Comparison of ENCODE assay signal across 20 cellular contexts in the genomic region with DNA sequence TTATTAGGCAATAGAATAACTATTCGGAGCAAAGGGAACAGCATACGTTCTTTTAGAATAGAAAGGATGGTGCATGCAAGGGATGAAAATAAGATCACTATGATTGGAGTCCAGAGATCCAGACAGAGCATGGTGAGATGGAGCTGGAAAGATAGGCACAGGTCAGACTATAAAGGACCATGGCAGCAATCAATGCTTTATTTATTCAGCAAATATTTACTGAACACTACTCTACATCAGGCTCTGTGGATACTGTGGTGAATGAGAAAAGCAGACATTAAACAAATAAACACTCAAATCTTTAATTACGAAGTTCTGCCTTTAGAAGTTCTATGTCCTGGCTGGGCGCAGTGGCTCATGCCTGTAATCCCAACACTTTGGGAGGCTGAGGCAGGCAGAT.
"Had no signal": no experiment of that assay in that cellular context is flagged by ENCODE, and none has a peak within 500 bp of the region (broad histone marks: within the 10 kb centered on the region; RNA-seq: fewer than 3 reads in every experiment).

No MANE protein-coding gene starts in this region.

- ATAC-seq: esophagus mucosa; gastrocnemius medialis; heart right ventricle; natural killer cell treated with Interleukin-12 subunit alpha and Interleukin-12 subunit beta and Interleukin-15 and Interleukin-18, amount 100 ng/mL, for 72 hours; pancreas; right cardiac atrium; stimulated activated effector memory CD8-positive, alpha-beta T cell treated with anti-CD3 and anti-CD28 coated beads, Interleukin-12 subunit alpha, Interleukin-12 subunit beta, amount 100 ng/mL, for 72 hours; stimulated activated naive CD8-positive, alpha-beta T cell treated with anti-CD3 and anti-CD28 coated beads, Interleukin-15, Interleukin-2, amounts not matched to agents 100 U/mL and 50 U/mL, for 24 hours; upper lobe of right lung had no signal

- H3K36me3 ChIP-seq: gastrocnemius medialis, heart right ventricle, left ventricle myocardium inferior, pancreas, tibial artery, upper lobe of right lung had no signal

- H3K9me3 ChIP-seq: gastrocnemius medialis, heart right ventricle, left ventricle myocardium inferior, pancreas, tibial artery, upper lobe of right lung had no signal

- H3K27me3 ChIP-seq: gastrocnemius medialis, heart right ventricle, pancreas, tibial artery, upper lobe of right lung had no signal

- H3K27ac ChIP-seq: gastrocnemius medialis, heart right ventricle, left ventricle myocardium inferior, pancreas, tibial artery, upper lobe of right lung had no signal

- H3K4me3 ChIP-seq: gastrocnemius medialis, heart right ventricle, left ventricle myocardium inferior, lung, pancreas, tibial artery, upper lobe of right lung had no signal

- H3K4me1 ChIP-seq: gastrocnemius medialis, heart right ventricle, left ventricle myocardium inferior, pancreas, tibial artery, upper lobe of right lung had no signal

- DNase-seq: cortex of kidney; effector memory CD4-positive, alpha-beta T cell; gastrocnemius medialis; heart right ventricle; hypothalamus; left ventricle myocardium inferior; mesenchymal stem cell; midbrain; occipital lobe; pancreas; right cardiac atrium; stimulated activated CD4-positive, alpha-beta T cell treated with anti-CD3 and anti-CD28 coated beads, Interleukin-4, amount 100 ng/mL, for 1 hour; stimulated activated CD8-positive, alpha-beta memory T cell treated with anti-CD3 and anti-CD28 coated beads, Interleukin-4, amount 100 ng/mL, for 48 hours; stimulated activated naive CD8-positive, alpha-beta T cell treated with anti-CD3 and anti-CD28 coated beads, Interleukin-15, Interleukin-2, amounts not matched to agents 100 U/mL and 50 U/mL, for 24 hours; tibial artery; upper lobe of right lung had no signal
